Comparison of ENCODE assay signal across 23 cellular contexts in genomic region chr19:55133639-55134444, GRCh38. TPM values are rescaled to one million over a fixed set of nuclear protein-coding genes. Genes with fewer than 3 reads are reported as not detected.
DNase-seq lines count a peak whose midpoint lies in the region; ATAC-seq, FAIRE-seq and TF ChIP-seq lines count a peak whose summit lies in the region.
"Had no signal": no experiment of that assay in that cellular context is flagged by ENCODE, and none has a peak within 500 bp of the region (broad histone marks: within the 10 kb centered on the region; RNA-seq: fewer than 3 reads in every experiment).

No MANE protein-coding gene starts in this region.

- no peak overlapping the region for H3K27ac ChIP-seq in Karpas-422 (ENCODE audit: low read length)
- no peak overlapping the region for H3K27ac ChIP-seq in WERI-Rb-1
- no peak overlapping the region for H3K27ac ChIP-seq in osteoblast (ENCODE audit: low read depth, low read length)
- H3K27ac ChIP-seq: heart right ventricle had no signal

- peaks cover 18 to 78% (median 36%) of the 10 kb centered on the region in 5 donors for H3K27me3 Mint-ChIP-seq in naive thymus-derived CD8-positive, alpha-beta T cell

- no peak overlapping the region for H3K4me3 Mint-ChIP-seq in naive thymus-derived CD8-positive, alpha-beta T cell
- H3K4me3 Mint-ChIP-seq: activated CD8-positive, alpha-beta T cell treated with anti-CD3 and anti-CD28 coated beads, Interleukin-2, amount 10 ng/mL, durations not matched to agents 7 days and 5 days; activated naive CD8-positive, alpha-beta T cell treated with anti-CD3 and anti-CD28 coated beads, Interleukin-2, amount 50 U/mL, for 24 hours; activated T-cell treated with anti-CD3 and anti-CD28 coated beads, Interleukin-2, amount 50 U/mL, for 72 hours had no signal

- H2AFZ ChIP-seq in Karpas-422 (ENCODE audit: low read length) (no peak overlapping the region), osteoblast (ENCODE audit: low read length) (no peak overlapping the region)

- H3K4me1 Mint-ChIP-seq in naive thymus-derived CD8-positive, alpha-beta T cell = peaks cover 0 to 4% (median 0%) of the 10 kb centered on the region in 4 donors
- H3K4me1 Mint-ChIP-seq: activated naive CD8-positive, alpha-beta T cell treated with anti-CD3 and anti-CD28 coated beads, Interleukin-2, amount 50 U/mL, for 24 hours had no signal

- no peak for ATAC-seq in naive thymus-derived CD8-positive, alpha-beta T cell
- ATAC-seq: activated CD8-positive, alpha-beta T cell treated with anti-CD3 and anti-CD28 coated beads, Interleukin-2, amount 10 ng/mL, durations not matched to agents 7 days and 5 days; activated naive CD8-positive, alpha-beta T cell treated with anti-CD3 and anti-CD28 coated beads, Interleukin-2, amount 50 U/mL, for 24 hours; activated T-cell treated with anti-CD3 and anti-CD28 coated beads, Interleukin-2, amount 50 U/mL, for 72 hours; PC-3; SK-N-SH treated with all-trans-retinoic acid at 6 μM for 48 hours had no signal

- H3K9ac ChIP-seq in Karpas-422 (ENCODE audit: low read length) = peak overlapping the region; percentile 52

- H3K4me3 ChIP-seq in Karpas-422 (ENCODE audit: low read length) = no peak overlapping the region; the same call in 1 of the 2 replicates
- H3K4me3 ChIP-seq in WERI-Rb-1 (ENCODE audit: low read depth, low read length) = no peak overlapping the region
- no peak overlapping the region for H3K4me3 ChIP-seq in osteoblast (ENCODE audit: insufficient read depth, low read length)
- H3K4me3 ChIP-seq: heart right ventricle had no signal

- TF ChIP-seq CTCF in WERI-Rb-1 (IDR thresholded peaks at IDR 0.05; ENCODE audit: low read depth, low read length) (no peak), osteoblast (IDR thresholded peaks at IDR 0.05; ENCODE audit: extremely low read depth, low read depth, low read length) (no peak)

- no peaks in the 10 kb centered on the region for H3K9me3 ChIP-seq in Karpas-422 (ENCODE audit: low read length)
- no peaks in the 10 kb centered on the region for H3K9me3 ChIP-seq in WERI-Rb-1 (ENCODE audit: severe bottlenecking)
- H3K9me3 ChIP-seq in osteoblast (ENCODE audit: low read depth, low read length) = no peaks in the 10 kb centered on the region
- H3K9me3 ChIP-seq: BE2C, heart right ventricle had no signal

- POLR2A ChIA-PET in naive thymus-derived CD8-positive, alpha-beta T cell (lab: Charles Lee) = no interaction called here

- H3K36me3 ChIP-seq in Karpas-422 (ENCODE audit: insufficient read depth, low read length) (no peaks in the 10 kb centered on the region), WERI-Rb-1 (peaks cover 17% of the 10 kb centered on the region), osteoblast (ENCODE audit: insufficient read depth, low read length) (no peaks in the 10 kb centered on the region)
- H3K36me3 ChIP-seq: BE2C had no signal

- H3K4me2 ChIP-seq in Karpas-422 (ENCODE audit: low read depth, low read length, poor library complexity, severe bottlenecking) (peak overlapping the region; percentile 59), osteoblast (ENCODE audit: insufficient read depth, low read length) (no peak overlapping the region)

- H3K79me2 ChIP-seq in Karpas-422 (ENCODE audit: low read length) (no peaks in the 10 kb centered on the region), osteoblast (ENCODE audit: insufficient read depth, low read length) (no peaks in the 10 kb centered on the region)

- no peaks in the 10 kb centered on the region for H3K9me3 Mint-ChIP-seq in naive thymus-derived CD8-positive, alpha-beta T cell
- H3K9me3 Mint-ChIP-seq: activated naive CD8-positive, alpha-beta T cell treated with anti-CD3 and anti-CD28 coated beads, Interleukin-2, amount 50 U/mL, for 24 hours; activated T-cell treated with anti-CD3 and anti-CD28 coated beads, Interleukin-2, amount 50 U/mL, for 72 hours had no signal

- TF ChIP-seq POLR2A in GM12891 (IDR thresholded peaks at IDR 0.05; ENCODE audit: low read depth, low read length) = no peak

- FAIRE-seq in GM12891 (lab: Jason Lieb, UNC) = peak; percentile 60
- FAIRE-seq: bronchial epithelial cell, keratinocyte had no signal

- H3K27me3 ChIP-seq in Karpas-422 (ENCODE audit: low read length) (no peaks in the 10 kb centered on the region), WERI-Rb-1 (ENCODE audit: insufficient read depth, low read depth, severe bottlenecking) (no peaks in the 10 kb centered on the region), osteoblast (ENCODE audit: insufficient read depth, low read length) (peaks cover 27% of the 10 kb centered on the region)

- no peaks in the 10 kb centered on the region for H3K36me3 Mint-ChIP-seq in naive thymus-derived CD8-positive, alpha-beta T cell

- DNase-seq in GM12891 (ENCODE audit: insufficient read length, low spot score) (no peak), Karpas-422 (peak; percentile 70), WERI-Rb-1 (peak; percentile 65), osteoblast (ENCODE audit: insufficient read length, low spot score, missing footprints) (peak; percentile 59), NCI-H146 treated with DMSO at 0.1 percent for 48 hours (lab: John Stamatoyannopoulos, UW; ENCODE audit: unreplicated experiment) (no peak), pons (ENCODE audit: low spot score) (no peak)
- DNase-seq in naive thymus-derived CD8-positive, alpha-beta T cell = no peak
- DNase-seq: activated CD8-positive, alpha-beta T cell treated with anti-CD3 and anti-CD28 coated beads, Interleukin-2, amount 10 ng/mL, durations not matched to agents 7 days and 5 days; activated naive CD8-positive, alpha-beta T cell treated with anti-CD3 and anti-CD28 coated beads, Interleukin-2, amount 50 U/mL, for 24 hours; activated T-cell treated with anti-CD3 and anti-CD28 coated beads, Interleukin-2, amount 50 U/mL, for 72 hours; BE2C; DMS153; heart right ventricle; NCI-H187; NCI-H446 treated with DMSO at 0.1 percent for 48 hours; occipital lobe; PC-3; stimulated activated CD4-positive, alpha-beta T cell treated with anti-CD3 and anti-CD28 coated beads, Interleukin-4, amount 100 ng/mL, for 24 hours; stimulated activated CD8-positive, alpha-beta memory T cell treated with anti-CD3 and anti-CD28 coated beads, Interleukin-4, amount 100 ng/mL, for 48 hours had no signal

- H4K20me1 ChIP-seq in Karpas-422 (ENCODE audit: insufficient read depth, low read depth, low read length) (no peaks in the 10 kb centered on the region), osteoblast (ENCODE audit: insufficient read depth, low read length) (no peaks in the 10 kb centered on the region)

- H3K4me1 ChIP-seq in Karpas-422 (ENCODE audit: low read length) (peaks cover 26% of the 10 kb centered on the region), osteoblast (ENCODE audit: insufficient read depth, low read length) (no peaks in the 10 kb centered on the region)
- H3K4me1 ChIP-seq: BE2C, heart right ventricle had no signal

- no peaks in the 10 kb centered on the region for H3K9me2 ChIP-seq in Karpas-422 (replicated peaks; ENCODE audit: insufficient read depth, low read length)

- H3K27ac Mint-ChIP-seq in naive thymus-derived CD8-positive, alpha-beta T cell = no peak overlapping the region
- H3K27ac Mint-ChIP-seq: activated CD8-positive, alpha-beta T cell treated with anti-CD3 and anti-CD28 coated beads, Interleukin-2, amount 10 ng/mL, durations not matched to agents 7 days and 5 days; activated naive CD8-positive, alpha-beta T cell treated with anti-CD3 and anti-CD28 coated beads, Interleukin-2, amount 50 U/mL, for 24 hours; activated T-cell treated with anti-CD3 and anti-CD28 coated beads, Interleukin-2, amount 50 U/mL, for 72 hours had no signal

TF ChIP-seq in GM12891, 5 proteins besides CTCF, POLR2A, EP300 and RAD21:
- TF ChIP-seq POU2F2 (IDR thresholded peaks at IDR 0.05; ENCODE audit: low read depth, low read length) = no peak
- TF ChIP-seq SPI1 (IDR thresholded peaks at IDR 0.05; ENCODE audit: low read depth, low read length) = peak; percentile 72
- no peak for TF ChIP-seq POLR2AphosphoS5 (IDR thresholded peaks at IDR 0.05; ENCODE audit: low read depth, low read length)
- no peak for TF ChIP-seq PAX5 (IDR thresholded peaks at IDR 0.05; ENCODE audit: insufficient read depth, low read length, severe bottlenecking)
- no peak for TF ChIP-seq TAF1 (IDR thresholded peaks at IDR 0.05; ENCODE audit: low read depth, low read length)

RNA-seq across cellular contexts. Expression of gene TNNT1, which starts 15.2 kb away (rescaled TPM):
- not detected for polyA plus RNA-seq in GM12891 (2012; ENCODE audit: low read depth, missing spikeins)
- 10.4 and 39.0 TPM in 2 replicates for total RNA-seq in Karpas-422 (2014; rRNA removed; shearing (Covaris generic); ENCODE audit: low replicate concordance)
- total RNA-seq in osteoblast = 0.29 TPM in 1 of 2 replicates, not detected in the other
- not detected for total RNA-seq in naive thymus-derived CD8-positive, alpha-beta T cell
- not detected for polyA plus RNA-seq in naive thymus-derived CD8-positive, alpha-beta T cell
- total RNA-seq: activated CD8-positive, alpha-beta T cell treated with anti-CD3 and anti-CD28 coated beads, Interleukin-2, amount 10 ng/mL, durations not matched to agents 7 days and 5 days; mesenteric fat pad; occipital lobe had no signal

RNA-seq across cellular contexts. Expression of gene PPP1R12C, which starts 16.4 kb away (rescaled TPM):
- polyA plus RNA-seq in GM12891 (2012; ENCODE audit: low read depth, missing spikeins) = 46.6 TPM
- 81.8 and 267 TPM in 2 replicates for total RNA-seq in Karpas-422 (2014; rRNA removed; shearing (Covaris generic); ENCODE audit: low replicate concordance)
- 49.2 and 55.0 TPM in 2 replicates for total RNA-seq in osteoblast
- total RNA-seq in naive thymus-derived CD8-positive, alpha-beta T cell = 100 to 1,000 TPM; 140 to 141 TPM
- polyA plus RNA-seq in naive thymus-derived CD8-positive, alpha-beta T cell = 1 to 10 TPM; 2.7 to 6.2 (median 3.9) TPM

RNA-seq across cellular contexts. Expression of gene TNNI3, which starts 23.7 kb away (rescaled TPM):
- polyA plus RNA-seq in GM12891 (2012; ENCODE audit: low read depth, missing spikeins) = not detected
- total RNA-seq in Karpas-422 (2014; rRNA removed; shearing (Covaris generic); ENCODE audit: low replicate concordance) = 0.93 and 1.2 TPM in 2 replicates
- total RNA-seq in osteoblast = not detected in 2 replicates
- total RNA-seq in naive thymus-derived CD8-positive, alpha-beta T cell = not detected
- polyA plus RNA-seq in naive thymus-derived CD8-positive, alpha-beta T cell = not detected
- total RNA-seq: activated CD8-positive, alpha-beta T cell treated with anti-CD3 and anti-CD28 coated beads, Interleukin-2, amount 10 ng/mL, durations not matched to agents 7 days and 5 days; mesenteric fat pad; occipital lobe had no signal

RNA-seq across cellular contexts. Expression of gene DNAAF3, which starts 32.6 kb away (rescaled TPM):
- not detected for polyA plus RNA-seq in GM12891 (2012; ENCODE audit: low read depth, missing spikeins)
- total RNA-seq in Karpas-422 (2014; rRNA removed; shearing (Covaris generic); ENCODE audit: low replicate concordance) = 2.5 and 4.2 TPM in 2 replicates
- 0.59 and 0.72 TPM in 2 replicates for total RNA-seq in osteoblast
- not detected for total RNA-seq in naive thymus-derived CD8-positive, alpha-beta T cell
- polyA plus RNA-seq in naive thymus-derived CD8-positive, alpha-beta T cell = not detected

RNA-seq across cellular contexts. Expression of gene SYT5, which starts 46.2 kb away (rescaled TPM):
- polyA plus RNA-seq in GM12891 (2012; ENCODE audit: low read depth, missing spikeins) = 0.10 TPM
- not detected in 2 replicates for total RNA-seq in Karpas-422 (2014; rRNA removed; shearing (Covaris generic); ENCODE audit: low replicate concordance)
- total RNA-seq in osteoblast = not detected in 2 replicates
- total RNA-seq in naive thymus-derived CD8-positive, alpha-beta T cell = not detected
- under 1 TPM; 0.09 to 0.56 (median 0.25) TPM for polyA plus RNA-seq in naive thymus-derived CD8-positive, alpha-beta T cell
- total RNA-seq: mesenteric fat pad had no signal

Comparison
In these comparisons a context has a peak if more than half of its experiments do, and no peak if none do; other contexts are left out.
1. DNase-seq: peak in Karpas-422 (single experiment), WERI-Rb-1 (single experiment) and osteoblast (single experiment); none in GM12891 (single experiment), NCI-H146 treated with DMSO at 0.1 percent for 48 hours (single experiment), pons (single experiment) and naive thymus-derived CD8-positive, alpha-beta T cell (0 of 10).